In genomic region chr10:126098216-126098561, GRCh38 we compare ENCODE assay signal across 8 cellular contexts.
"Had no signal": no experiment of that assay in that cellular context is flagged by ENCODE, and none has a peak within 500 bp of the region (broad histone marks: within the 10 kb centered on the region; RNA-seq: fewer than 3 reads in every experiment).

No MANE protein-coding gene starts in this region.

- FAIRE-seq: H1, H54, HTR-8/SVneo had no signal

- H3K4me2 ChIP-seq: GM23338 had no signal

- ATAC-seq: GM23338 had no signal

- H3K9me3 Mint-ChIP-seq: GM23338, H9 had no signal

- DNase-seq: H9, HCEC 1CT, IMR-90, KBM-7 had no signal

- H3K4me3 ChIP-seq: GM23338 had no signal

- H3K4me3 Mint-ChIP-seq: GM23338, H9 had no signal

- H3K27ac Mint-ChIP-seq: GM23338, H9 had no signal

- H2AFZ ChIP-seq: GM23338 had no signal
